Comparison of ENCODE assay signal across 9 cellular contexts in the genomic region with DNA sequence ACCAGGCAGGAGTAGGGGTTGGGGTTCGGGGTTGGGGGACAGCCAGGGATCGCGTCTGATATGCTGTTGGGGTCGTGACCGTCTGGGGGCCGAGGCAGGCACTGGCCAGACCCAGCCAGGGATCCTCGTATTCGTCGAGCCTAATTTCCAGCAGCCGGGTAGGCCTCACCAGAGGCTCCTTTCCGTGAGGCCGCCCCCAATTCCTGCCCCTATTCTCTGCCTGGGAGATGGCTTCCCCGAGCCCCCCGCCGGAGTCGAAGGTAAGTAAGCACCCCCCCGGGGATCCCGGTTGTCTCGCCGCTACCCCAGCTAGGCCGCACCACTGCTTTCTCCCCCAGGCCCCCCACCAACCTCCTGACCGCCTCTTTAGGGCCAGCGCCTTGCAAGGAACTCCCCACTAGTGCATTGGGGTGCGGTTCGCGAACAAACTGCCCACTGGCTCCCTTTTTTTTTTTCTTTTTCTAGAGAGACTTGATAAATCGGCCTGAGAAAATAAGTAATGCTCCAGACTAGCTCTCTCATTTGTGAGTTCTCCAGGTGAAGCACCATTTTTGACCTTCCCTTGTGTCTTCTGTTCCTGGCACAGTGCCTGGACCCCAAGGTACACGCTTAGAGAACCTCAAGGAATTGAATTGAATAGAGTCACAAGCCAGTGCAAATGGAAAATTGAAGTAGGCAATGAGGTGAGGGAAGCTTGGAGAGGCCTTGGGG. TPM values are rescaled to one million over a fixed set of nuclear protein-coding genes. Genes with fewer than 3 reads are reported as not detected.
DNase-seq lines count a peak whose midpoint lies in the region; ATAC-seq and TF ChIP-seq lines count a peak whose summit lies in the region.
"Had no signal": no experiment of that assay in that cellular context is flagged by ENCODE, and none has a peak within 500 bp of the region (broad histone marks: within the 10 kb centered on the region; RNA-seq: fewer than 3 reads in every experiment).

No MANE protein-coding gene starts in this region.

- peak overlapping the region; percentile 83 for H2AFZ ChIP-seq in osteoblast (ENCODE audit: low read length)

- H3K27me3 ChIP-seq in osteoblast (ENCODE audit: insufficient read depth, low read length): no peaks in the 10 kb centered on the region

- H3K27ac ChIP-seq in VCaP (peak overlapping the region; percentile 80), osteoblast (ENCODE audit: low read depth, low read length) (peak overlapping the region; percentile 81)

- H3K9me3 ChIP-seq in osteoblast (ENCODE audit: low read depth, low read length): no peaks in the 10 kb centered on the region

- peak; percentile 2 for DNase-seq in DMS79 treated with DMSO at 0.1 percent for 48 hours (lab: John Stamatoyannopoulos, UW)
- no peak for DNase-seq in foreskin fibroblast
- DNase-seq in osteoblast (ENCODE audit: insufficient read length, low spot score, missing footprints): peak; percentile 63
- no peak for DNase-seq in ecto neural progenitor cell (ENCODE audit: low spot score)
- no peak for DNase-seq in mucosa of gallbladder (ENCODE audit: low spot score)
- DNase-seq in retina: no peak

- H3K4me3 ChIP-seq in foreskin fibroblast (ENCODE audit: low read depth in 1 of 2, low read length in 2 of 2): peak overlapping the region; percentile 75 to 85
- H3K4me3 ChIP-seq in osteoblast (ENCODE audit: insufficient read depth, low read length): peak overlapping the region; percentile 95

- H3K4me2 ChIP-seq in osteoblast (ENCODE audit: insufficient read depth, low read length): peak overlapping the region; percentile 95

- peaks cover 16% of the 10 kb centered on the region for H3K4me1 ChIP-seq in osteoblast (ENCODE audit: insufficient read depth, low read length)

- H3K36me3 ChIP-seq in osteoblast (ENCODE audit: insufficient read depth, low read length): peaks cover 41% of the 10 kb centered on the region

- H3K79me2 ChIP-seq in osteoblast (ENCODE audit: insufficient read depth, low read length): peaks cover 80% of the 10 kb centered on the region

- ATAC-seq in HG02852 (IDR thresholded peaks at IDR 0.05; ENCODE audit: unreplicated experiment): peak; percentile 9

- TF ChIP-seq CTCF in VCaP (conservative IDR thresholded peaks at IDR 0.05) (no peak), foreskin fibroblast (IDR thresholded peaks at IDR 0.05; ENCODE audit: low read depth, low read length) (no peak), osteoblast (IDR thresholded peaks at IDR 0.05; ENCODE audit: extremely low read depth, low read depth, low read length) (no peak)

- peaks cover 5% of the 10 kb centered on the region for H4K20me1 ChIP-seq in osteoblast (ENCODE audit: insufficient read depth, low read length)

RNA-seq across cellular contexts. Expression of a gene that starts 0.4 kb away (rescaled TPM):
- total RNA-seq in osteoblast (17.7 and 19.2 TPM in 2 replicates), mucosa of gallbladder (61.4 TPM)

RNA-seq across cellular contexts. Expression of a gene that starts 0.7 kb away (rescaled TPM):
- 10.3 and 12.3 TPM in 2 replicates for total RNA-seq in osteoblast
- 12.1 TPM for total RNA-seq in mucosa of gallbladder

RNA-seq across cellular contexts. Expression of a gene that starts 14.3 kb away (rescaled TPM):
- total RNA-seq in osteoblast (under 0.01 TPM in 1 of 2 replicates, not detected in the other), mucosa of gallbladder (117 TPM)

RNA-seq across cellular contexts. Expression of a gene that starts 36.5 kb away (rescaled TPM):
- total RNA-seq in osteoblast: not detected in 2 replicates
- 265 TPM for total RNA-seq in mucosa of gallbladder
- total RNA-seq: SK-MEL-5 had no signal

Comparison
In these comparisons a context has a peak if more than half of its experiments do, and no peak if none do; other contexts are left out.
1. DNase-seq: peak in DMS79 treated with DMSO at 0.1 percent for 48 hours (single experiment) and osteoblast (single experiment); none in foreskin fibroblast (0 of 2), ecto neural progenitor cell (single experiment), mucosa of gallbladder (single experiment) and retina (single experiment).
2. RNA of a gene that starts 14.3 kb away (total RNA-seq): 117 TPM in mucosa of gallbladder (single experiment); under 0.01 TPM in osteoblast; every median in the first group is over 100 times any median in the second.